In genomic region chr1:62295921-62296451, GRCh38 we compare ENCODE assay signal across 9 cellular contexts. TPM values are rescaled to one million over a fixed set of nuclear protein-coding genes. Genes with fewer than 3 reads are reported as not detected.
DNase-seq lines count a peak whose midpoint lies in the region; ATAC-seq and TF ChIP-seq lines count a peak whose summit lies in the region.
"Had no signal": no experiment of that assay in that cellular context is flagged by ENCODE, and none has a peak within 500 bp of the region (broad histone marks: within the 10 kb centered on the region; RNA-seq: fewer than 3 reads in every experiment).

No MANE protein-coding gene starts in this region.

- intact Hi-C loops in natural killer cell (cut with micrococcal nuclease) (no loop called here), Right ventricle myocardium superior (cut with DNase I) (no loop called here)

- peak; percentile 77 for ATAC-seq in GM21367 (IDR thresholded peaks at IDR 0.05; ENCODE audit: unreplicated experiment)
- ATAC-seq in natural killer cell: no peak
- ATAC-seq in Right ventricle myocardium superior (ENCODE audit: poor library complexity): no peak

- H3K9me3 Mint-ChIP-seq in natural killer cell: no peaks in the 10 kb centered on the region

- H3K4me3 Mint-ChIP-seq in natural killer cell: no peak overlapping the region

- no peak overlapping the region for H3K4me3 ChIP-seq in AG04449 (ENCODE audit: low read depth, low read length)

- peaks cover 0 to 7% of the 10 kb centered on the region in 2 donors for H3K4me1 Mint-ChIP-seq in natural killer cell

- CTCF ChIA-PET in AG04449 (lab: Yijun Ruan, JAX): no interaction called here

- peaks cover 0 to 5% of the 10 kb centered on the region in 2 donors for H3K27me3 Mint-ChIP-seq in natural killer cell (ENCODE audit: low read depth in 2 of 2)

- H3K27ac Mint-ChIP-seq in natural killer cell: no peak overlapping the region

- POLR2A ChIA-PET in AG04449 (lab: Yijun Ruan, JAX): no interaction called here

- DNase-seq in AG04449 (ENCODE audit: low read depth, low spot score) (peak; percentile 12), M059J (ENCODE audit: low read depth) (peak; percentile 91), fibroblast of gingiva (ENCODE audit: low read depth) (peak; percentile 28), DMS53 (lab: John Stamatoyannopoulos, UW) (no peak), natural killer cell (no peak), NCI-H2107 treated with DMSO at 0.1 percent for 48 hours (lab: John Stamatoyannopoulos, UW; ENCODE audit: unreplicated experiment) (no peak), Right ventricle myocardium superior (no peak)

- H3K36me3 Mint-ChIP-seq in natural killer cell: no peaks in the 10 kb centered on the region

- TF ChIP-seq CTCF in AG04449 (IDR thresholded peaks at IDR 0.05; ENCODE audit: insufficient read depth, low read length, missing control alignments) (no peak), natural killer cell (IDR thresholded peaks at IDR 0.05) (no peak)

RNA-seq across cellular contexts. Expression of gene KANK4, which starts 23.2 kb away (rescaled TPM):
- 21.4 and 27.2 TPM in 2 replicates for total RNA-seq in M059J (2014; rRNA removed; shearing (Covaris generic))
- not detected for total RNA-seq in natural killer cell
- 0.38 TPM for total RNA-seq in Right ventricle myocardium superior
- total RNA-seq: T-helper 1 cell treated with Interleukin-12 subunit alpha and Interleukin-12 subunit beta and Interleukin-4 antibody, amounts not matched to agents 30 ng/mL and 1 ng/mL, for 36 hours had no signal

Comparison
In these comparisons a context has a peak if more than half of its experiments do, and no peak if none do; other contexts are left out.
1. DNase-seq: peak in AG04449 (single experiment), M059J (single experiment) and fibroblast of gingiva (single experiment); none in DMS53 (single experiment), natural killer cell (single experiment), NCI-H2107 treated with DMSO at 0.1 percent for 48 hours (single experiment) and Right ventricle myocardium superior (single experiment).
2. RNA of gene KANK4, which starts 23.2 kb away (total RNA-seq): 21.4 to 27.2 TPM in M059J; 0.38 TPM in Right ventricle myocardium superior (single experiment) and not detected in natural killer cell; every median in the first group is over 10 times any median in the second.